Comparison of ENCODE assay signal across 9 cellular contexts in genomic region chr15:75651810-75652543, GRCh38. TPM values are rescaled to one million over a fixed set of nuclear protein-coding genes. Genes with fewer than 3 reads are reported as not detected.
DNase-seq lines count a peak whose midpoint lies in the region; ATAC-seq and TF ChIP-seq lines count a peak whose summit lies in the region.
"Had no signal": no experiment of that assay in that cellular context is flagged by ENCODE, and none has a peak within 500 bp of the region (broad histone marks: within the 10 kb centered on the region; RNA-seq: fewer than 3 reads in every experiment).

No MANE protein-coding gene starts in this region.

- no peaks in the 10 kb centered on the region for H3K27me3 ChIP-seq in Loucy (ENCODE audit: insufficient read depth, low read length, poor library complexity, severe bottlenecking)

- H3K4me1 Mint-ChIP-seq in natural killer cell, result peaks cover 18 to 31% of the 10 kb centered on the region in 2 donors

- H3K9me2 ChIP-seq in Loucy (replicated peaks; ENCODE audit: low read depth, low read length), result no peaks in the 10 kb centered on the region

- H3K27ac ChIP-seq in coronary artery, result peak overlapping the region; percentile 12 to 99

- no peaks in the 10 kb centered on the region for H4K20me1 ChIP-seq in Loucy (ENCODE audit: insufficient read depth, low read length, poor library complexity, severe bottlenecking)

- H3K4me3 ChIP-seq in AG04449 (ENCODE audit: low read depth, low read length) (peak overlapping the region; percentile 87), Loucy (ENCODE audit: low read length, poor library complexity, severe bottlenecking) (peak overlapping the region; percentile 66), coronary artery (peak overlapping the region; percentile 88)

- peaks cover 42% of the 10 kb centered on the region for H3K4me1 ChIP-seq in Loucy (ENCODE audit: insufficient read depth, low read length, poor library complexity, severe bottlenecking)

- DNase-seq in AG04449 (ENCODE audit: low read depth, low spot score) (no peak), coronary artery (ENCODE audit: low spot score) (no peak), natural killer cell (no peak), SIG-M5 treated with dmso at 0.1 percent for 504 hours (lab: John Stamatoyannopoulos, UW; ENCODE audit: unreplicated experiment) (no peak), GM03348 (ENCODE audit: low spot score) (no peak)
- DNase-seq in central memory CD4-positive, alpha-beta T cell, result no peak
- DNase-seq: activated CD4-positive, alpha-beta T cell treated with anti-CD3 and anti-CD28 coated beads, Interleukin-2, amount 10 ng/mL, durations not matched to agents 7 days and 5 days had no signal

- H3F3A ChIP-seq in Loucy (ENCODE audit: low read depth), result peaks cover 3% of the 10 kb centered on the region; the same call in 1 of the 2 replicates

- POLR2A ChIA-PET in AG04449 (lab: Yijun Ruan, JAX), result interaction anchor here (1.7 to 6.9 kb wide), 2 partner anchors 9 to 20 kb away, joined by 4 to 64 read pairs; no protein-coding TSS in a partner anchor

- no peaks in the 10 kb centered on the region for H3K36me3 ChIP-seq in Loucy (ENCODE audit: insufficient read depth, low read length)

- no peaks in the 10 kb centered on the region for H3K9me3 Mint-ChIP-seq in natural killer cell
- H3K9me3 Mint-ChIP-seq: activated CD4-positive, alpha-beta T cell treated with anti-CD3 and anti-CD28 coated beads, Interleukin-2, amount 10 ng/mL, durations not matched to agents 7 days and 5 days had no signal

- peak overlapping the region in 1 of 2 donors; percentile 13 for H3K27ac Mint-ChIP-seq in natural killer cell
- H3K27ac Mint-ChIP-seq: activated CD4-positive, alpha-beta T cell treated with anti-CD3 and anti-CD28 coated beads, Interleukin-2, amount 10 ng/mL, durations not matched to agents 7 days and 5 days had no signal

- TF ChIP-seq CTCF in AG04449 (IDR thresholded peaks at IDR 0.05; ENCODE audit: insufficient read depth, low read length, missing control alignments) (no peak), Loucy (conservative IDR thresholded peaks at IDR 0.05; ENCODE audit: low read length) (no peak), coronary artery (IDR thresholded peaks at IDR 0.05) (no peak), natural killer cell (IDR thresholded peaks at IDR 0.05) (no peak)

- peak overlapping the region; percentile 72 for H3K9ac ChIP-seq in Loucy (ENCODE audit: low read depth, low read length, poor library complexity, severe bottlenecking)

- ATAC-seq in natural killer cell, result no peak
- no peak for ATAC-seq in HG02938 (IDR thresholded peaks at IDR 0.05; ENCODE audit: unreplicated experiment)

- H3K4me3 Mint-ChIP-seq in natural killer cell, result peak overlapping the region; percentile 45
- H3K4me3 Mint-ChIP-seq: activated CD4-positive, alpha-beta T cell treated with anti-CD3 and anti-CD28 coated beads, Interleukin-2, amount 10 ng/mL, durations not matched to agents 7 days and 5 days had no signal

- H2AFZ ChIP-seq in Loucy (ENCODE audit: low read length), result no peak overlapping the region

- no peaks in the 10 kb centered on the region for H3K9me3 ChIP-seq in Loucy (ENCODE audit: insufficient read depth, low read depth, low read length)

- intact Hi-C loops in natural killer cell (cut with micrococcal nuclease), result no loop called here

- no peaks in the 10 kb centered on the region for H3K27me3 Mint-ChIP-seq in natural killer cell (ENCODE audit: low read depth in 2 of 2)

- CTCF ChIA-PET in AG04449 (lab: Yijun Ruan, JAX), result interaction anchor here (0.6 to 1.2 kb wide), 3 partner anchors 10 to 149 kb away, joined by 3 to 4 read pairs (median 3); no protein-coding TSS in a partner anchor

- H3K4me2 ChIP-seq in Loucy (ENCODE audit: low read depth, low read length, poor library complexity, severe bottlenecking), result peak overlapping the region; percentile 81

- no peaks in the 10 kb centered on the region for H3K36me3 Mint-ChIP-seq in natural killer cell

- peaks cover 19% of the 10 kb centered on the region; the same call in 1 of the 2 replicates for H3K79me2 ChIP-seq in Loucy (ENCODE audit: insufficient read depth, low read length)

RNA-seq across cellular contexts. Expression of gene SNX33, which starts 4.3 kb away (rescaled TPM):
- 1 to 10 TPM; 2.5 to 5.6 (median 5.1) TPM for total RNA-seq in natural killer cell

RNA-seq across cellular contexts. Expression of gene IMP3, which starts 12.0 kb away (rescaled TPM):
- 10 to 100 TPM; 22.9 to 37.1 (median 35.8) TPM for total RNA-seq in natural killer cell

RNA-seq across cellular contexts. Expression of gene SNUPN, which starts 26.5 kb away (rescaled TPM):
- total RNA-seq in natural killer cell, result 10 to 100 TPM; 13.8 to 20.7 (median 14.8) TPM
